Comparison of ENCODE assay signal across 12 cellular contexts in the genomic region with DNA sequence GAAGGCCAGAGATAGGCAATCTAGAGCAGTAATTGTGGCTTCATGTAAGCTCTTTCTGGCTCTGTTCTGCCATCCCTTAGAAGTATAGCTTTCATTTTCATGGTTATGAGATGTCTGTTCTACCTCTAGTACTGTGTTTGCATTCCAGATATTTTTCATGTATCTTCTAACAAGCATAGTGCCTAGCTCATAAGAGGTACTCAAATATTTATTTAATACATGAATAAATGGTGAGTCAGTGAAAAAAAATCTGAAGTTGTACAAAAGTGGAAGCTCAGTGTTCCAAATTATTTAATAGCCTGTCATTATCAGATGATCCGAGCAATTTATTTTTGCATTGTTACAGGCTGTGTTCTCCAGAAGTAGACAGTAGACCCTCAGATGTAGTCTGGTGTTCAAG.
DNase-seq lines count a peak whose midpoint lies in the region; ATAC-seq and TF ChIP-seq lines count a peak whose summit lies in the region.
"Had no signal": no experiment of that assay in that cellular context is flagged by ENCODE, and none has a peak within 500 bp of the region (broad histone marks: within the 10 kb centered on the region; RNA-seq: fewer than 3 reads in every experiment).

No MANE protein-coding gene starts in this region.

- WGBS in GM23248 (ENCODE audit: low coverage in 1 of 2, low lambda C conversion rate in 2 of 2, missing lambda C conversion rate in 2 of 2), 2 experiments: 86 to 88% methylated on average over 1 of the region's 1 CpG

- peaks cover 11% of the 10 kb centered on the region for H3K4me1 ChIP-seq in GM23248 (ENCODE audit: insufficient read depth)
- H3K4me1 ChIP-seq in RWPE2 (ENCODE audit: insufficient read depth, poor library complexity, severe bottlenecking): peaks cover 20% of the 10 kb centered on the region
- peaks cover 32% of the 10 kb centered on the region for H3K4me1 ChIP-seq in skeletal muscle satellite cell (ENCODE audit: control insufficient read depth, insufficient read depth, low read length)

- H3K9me3 ChIP-seq in GM23248 (ENCODE audit: low read depth): no peaks in the 10 kb centered on the region
- H3K9me3 ChIP-seq in RWPE2 (ENCODE audit: severe bottlenecking): no peaks in the 10 kb centered on the region
- no peaks in the 10 kb centered on the region for H3K9me3 ChIP-seq in skeletal muscle satellite cell (replicated peaks; ENCODE audit: low read length)

- H3K4me3 ChIP-seq in GM23248 (no peak overlapping the region), RWPE2 (ENCODE audit: severe bottlenecking) (no peak overlapping the region), fibroblast of the aortic adventitia (ENCODE audit: low read depth, low read length) (no peak overlapping the region), skeletal muscle satellite cell (ENCODE audit: low read length) (peak overlapping the region; percentile 53)
- H3K4me3 ChIP-seq: coronary artery had no signal

- no peaks in the 10 kb centered on the region for H3K36me3 ChIP-seq in GM23248 (ENCODE audit: low read depth)
- no peaks in the 10 kb centered on the region for H3K36me3 ChIP-seq in RWPE2 (ENCODE audit: low read depth)
- H3K36me3 ChIP-seq in skeletal muscle satellite cell (ENCODE audit: insufficient read depth, low read length): no peaks in the 10 kb centered on the region
- H3K36me3 ChIP-seq: WERI-Rb-1 had no signal

- H3K79me2 ChIP-seq in GM23248 (ENCODE audit: insufficient read depth): no peaks in the 10 kb centered on the region

- H3K9ac ChIP-seq in GM23248 (no peak overlapping the region), skeletal muscle satellite cell (ENCODE audit: low read depth, low read length) (peak overlapping the region; percentile 61)

- H2AFZ ChIP-seq in GM23248: 0 out of 2 replicates have a peak overlapping the region, but pooled peaks have one; percentile 28

- TF ChIP-seq CTCF in RWPE2 (IDR thresholded peaks at IDR 0.05; ENCODE audit: poor library complexity, severe bottlenecking) (no peak), fibroblast of the aortic adventitia (IDR thresholded peaks at IDR 0.05; ENCODE audit: insufficient read depth, low read length) (no peak)

- H3F3A ChIP-seq in GM23248 (ENCODE audit: insufficient read depth): peaks cover 14% of the 10 kb centered on the region; the same call in 1 of the 2 replicates

- H3K27me3 ChIP-seq in GM23248 (replicated peaks; ENCODE audit: insufficient read depth): no peaks in the 10 kb centered on the region
- H3K27me3 ChIP-seq in RWPE2 (ENCODE audit: insufficient read depth, poor library complexity, severe bottlenecking): no peaks in the 10 kb centered on the region
- no peaks in the 10 kb centered on the region for H3K27me3 ChIP-seq in skeletal muscle satellite cell (ENCODE audit: control insufficient read depth, insufficient read depth, low read length)

- H3K4me2 ChIP-seq in GM23248 (ENCODE audit: unreplicated experiment) (no peak overlapping the region), skeletal muscle satellite cell (ENCODE audit: low read length) (peak overlapping the region; percentile 79)

- no peaks in the 10 kb centered on the region for H3K9me2 ChIP-seq in GM23248 (ENCODE audit: insufficient read depth)

- peak overlapping the region; percentile 59 for H3K27ac ChIP-seq in GM23248
- H3K27ac ChIP-seq in RWPE2 (ENCODE audit: poor library complexity, severe bottlenecking): peak overlapping the region; percentile 50
- H3K27ac ChIP-seq: coronary artery, WERI-Rb-1 had no signal

- in situ Hi-C loops in GM23248 (cut with MboI): no loop called here

- H4K20me1 ChIP-seq in GM23248 (ENCODE audit: insufficient read depth): no peaks in the 10 kb centered on the region

- DNase-seq in GM23248 (peak; percentile 43), RWPE2 (ENCODE audit: low spot score) (no peak), fibroblast of the aortic adventitia (ENCODE audit: low read depth) (peak; percentile 35), cerebellar cortex (ENCODE audit: low spot score) (no peak), DMS79 treated with DMSO at 0.1 percent for 48 hours (lab: John Stamatoyannopoulos, UW) (no peak)
- DNase-seq: NCI-H187 treated with DMSO at 0.1 percent for 48 hours, NCI-H82, small intestine, WERI-Rb-1 had no signal

- ATAC-seq in RWPE2 (ENCODE audit: low read depth) (peak; percentile 85), HG02981 (IDR thresholded peaks at IDR 0.05; ENCODE audit: unreplicated experiment) (no peak)

Comparison
In these comparisons a context has a peak if more than half of its experiments do, and no peak if none do; other contexts are left out.
1. DNase-seq: peak in GM23248 (single experiment) and fibroblast of the aortic adventitia (single experiment); none in RWPE2 (single experiment), cerebellar cortex (single experiment) and DMS79 treated with DMSO at 0.1 percent for 48 hours (single experiment).